12 cellular contexts compared by ENCODE assay signal in genomic region chr22:38844661-38845367, GRCh38. TPM values are rescaled to one million over a fixed set of nuclear protein-coding genes. Genes with fewer than 3 reads are reported as not detected.
DNase-seq lines count a peak whose midpoint lies in the region; ATAC-seq and TF ChIP-seq lines count a peak whose summit lies in the region.
"Had no signal": no experiment of that assay in that cellular context is flagged by ENCODE, and none has a peak within 500 bp of the region (broad histone marks: within the 10 kb centered on the region; RNA-seq: fewer than 3 reads in every experiment).

No MANE protein-coding gene starts in this region.

- H3K4me3 ChIP-seq in Caco-2 (ENCODE audit: low read depth, low read length) (no peak overlapping the region), NT2/D1 (ENCODE audit: insufficient read length, low read depth) (no peak overlapping the region), dorsolateral prefrontal cortex (peak overlapping the region in 14 of 59 donors; percentile 38 to 81 (median 62)), esophagus squamous epithelium (no peak overlapping the region)

- CTCF ChIA-PET in Caco-2 (lab: Charles Lee), result interaction anchor here (1.0 to 1.4 kb wide), 2 partner anchors 19 to 25 kb away, joined by 4 to 9 read pairs; no protein-coding TSS in a partner anchor

- H3K36me3 Mint-ChIP-seq in Caco-2 (ENCODE audit: insufficient read depth, unreplicated experiment) (no peaks in the 10 kb centered on the region), osteocyte (ENCODE audit: unreplicated experiment) (no peaks in the 10 kb centered on the region)

- intact Hi-C loops in Caco-2 (cut with micrococcal nuclease; ENCODE audit: unreplicated experiment), result loop anchor here (5.0 kb wide), 1 partner anchor 78 kb away; no protein-coding TSS in a partner anchor
- intact Hi-C loops in dorsolateral prefrontal cortex (cut with DNase I), result no loop called here
- intact Hi-C loops in esophagus squamous epithelium (cut with DNase I), result no loop called here

- no peak for ATAC-seq in GM18858 (IDR thresholded peaks at IDR 0.05; ENCODE audit: unreplicated experiment)
- no peak for ATAC-seq in HG03196 (IDR thresholded peaks at IDR 0.05; ENCODE audit: unreplicated experiment)

- no peaks in the 10 kb centered on the region for H3K9me3 ChIP-seq in Caco-2
- no peaks in the 10 kb centered on the region for H3K9me3 ChIP-seq in NT2/D1 (ENCODE audit: insufficient read depth, low read length)
- no peaks in the 10 kb centered on the region for H3K9me3 ChIP-seq in esophagus squamous epithelium
- H3K9me3 ChIP-seq: transverse colon had no signal

- H3K27ac Mint-ChIP-seq in Caco-2 (ENCODE audit: unreplicated experiment) (no peak overlapping the region), osteocyte (ENCODE audit: unreplicated experiment) (no peak overlapping the region)

- TF ChIP-seq POLR2A in esophagus squamous epithelium (IDR thresholded peaks at IDR 0.05), result no peak

- H3K9ac ChIP-seq in NT2/D1 (ENCODE audit: insufficient read length, low read depth), result peak overlapping the region; percentile 32

- no peak for TF ChIP-seq CTCF in Caco-2 (IDR thresholded peaks at IDR 0.05; ENCODE audit: insufficient read depth in 1 of 2, low read depth in 1 of 2, low read length in 1 of 2, severe bottlenecking in 1 of 2, unreplicated experiment in 1 of 2)
- TF ChIP-seq CTCF in dorsolateral prefrontal cortex (IDR thresholded peaks at IDR 0.05 in 54 of 56, conservative IDR thresholded peaks at IDR 0.05 in 2 of 56; ENCODE audit: low read depth in 1 of 56, partially characterized antibody in 56 of 56), result no peak
- no peak for TF ChIP-seq CTCF in osteocyte (IDR thresholded peaks at IDR 0.05)
- TF ChIP-seq CTCF in esophagus squamous epithelium (IDR thresholded peaks at IDR 0.05), result no peak

- H3K4me1 Mint-ChIP-seq in Caco-2 (ENCODE audit: low read depth, unreplicated experiment) (no peaks in the 10 kb centered on the region), osteocyte (ENCODE audit: unreplicated experiment) (peaks cover 10% of the 10 kb centered on the region)

- H3K27me3 Mint-ChIP-seq in Caco-2 (ENCODE audit: insufficient read depth, unreplicated experiment) (peaks cover 4% of the 10 kb centered on the region), osteocyte (ENCODE audit: unreplicated experiment) (peaks cover 61% of the 10 kb centered on the region)

- no TSS peak for BruUV-seq in Caco-2 (replicated peaks; lab: Mats Ljungman, UMichigan)

- POLR2A ChIA-PET in Caco-2 (lab: Charles Lee), result no interaction called here

- H3K4me3 Mint-ChIP-seq in Caco-2 (ENCODE audit: unreplicated experiment) (peak overlapping the region; percentile 81), osteocyte (ENCODE audit: unreplicated experiment) (peak overlapping the region; percentile 32)

- WGBS in esophagus squamous epithelium, 2 donors, result 45 to 62% methylated on average over 12 to 14 of the region's 14 CpGs

- peak overlapping the region in 30 of 59 donors; percentile 14 to 82 (median 59) for H3K27ac ChIP-seq in dorsolateral prefrontal cortex
- H3K27ac ChIP-seq in esophagus squamous epithelium, result peak overlapping the region in 1 of 4 donors; percentile 84
- H3K27ac ChIP-seq: brain microvascular endothelial cell had no signal

- H3K4me1 ChIP-seq in Caco-2 (peaks cover 13% of the 10 kb centered on the region), NT2/D1 (ENCODE audit: insufficient read depth, insufficient read length) (peaks cover 10% of the 10 kb centered on the region), esophagus squamous epithelium (peaks cover 3 to 34% (median 14%) of the 10 kb centered on the region in 3 donors)

- H3K9me3 Mint-ChIP-seq in Caco-2 (ENCODE audit: unreplicated experiment) (no peaks in the 10 kb centered on the region), osteocyte (ENCODE audit: unreplicated experiment) (no peaks in the 10 kb centered on the region)

- H3K27me3 ChIP-seq in Caco-2 (replicated peaks; ENCODE audit: control insufficient read depth, insufficient read depth, low read length) (no peaks in the 10 kb centered on the region), NT2/D1 (ENCODE audit: insufficient read depth, insufficient read length) (peaks cover 32% of the 10 kb centered on the region), dorsolateral prefrontal cortex (no peaks in the 10 kb centered on the region), esophagus squamous epithelium (peaks cover 0 to 94% (median 2%) of the 10 kb centered on the region in 4 donors)

- DNase-seq in Caco-2 (no peak), NT2/D1 (ENCODE audit: low read depth, low spot score) (no peak), dorsolateral prefrontal cortex (no peak), osteocyte (ENCODE audit: extremely low spot score, unreplicated experiment) (no peak), esophagus squamous epithelium (lab: John Stamatoyannopoulos, UW) (no peak), HCEC 1CT (no peak)
- DNase-seq: activated CD4-positive, alpha-beta T cell treated with anti-CD3 and anti-CD28 coated beads for 1 hour; brain microvascular endothelial cell; NCI-H226; transverse colon had no signal

- peaks cover 1% of the 10 kb centered on the region; the same call in 1 of the 2 replicates for H3K36me3 ChIP-seq in Caco-2 (ENCODE audit: control insufficient read depth, insufficient read depth, low read length)
- no peaks in the 10 kb centered on the region for H3K36me3 ChIP-seq in NT2/D1 (ENCODE audit: insufficient read depth, insufficient read length, low read length)
- H3K36me3 ChIP-seq in esophagus squamous epithelium, result no peaks in the 10 kb centered on the region
- H3K36me3 ChIP-seq: brain microvascular endothelial cell, transverse colon had no signal

RNA-seq across cellular contexts. Expression of gene NPTXR, which starts 1.0 kb away (rescaled TPM):
- total RNA-seq in Caco-2 (2022) (12.8 and 16.4 TPM in 2 replicates), dorsolateral prefrontal cortex (100 to 1,000 TPM in 114 of 120 experiments, 10 to 100 TPM in 6; 57.3 to 255 (median 154) TPM), osteocyte (4.7 and 4.8 TPM in 2 replicates), esophagus squamous epithelium (1 to 10 TPM in 1 of 4 donors, under 1 TPM in 3; 0.26 to 2.3 (median 0.63) TPM)

RNA-seq across cellular contexts. Expression of gene CBX6, which starts 27.2 kb away (rescaled TPM):
- 52.2 and 55.9 TPM in 2 replicates for total RNA-seq in Caco-2 (2022)
- total RNA-seq in dorsolateral prefrontal cortex, result 100 to 1,000 TPM in 119 of 120 experiments, 10 to 100 TPM in 1; 99.9 to 293 (median 188) TPM
- 83.5 and 86.2 TPM in 2 replicates for total RNA-seq in osteocyte
- total RNA-seq in esophagus squamous epithelium, result 10 to 100 TPM in 2 of 4 donors, 1 to 10 TPM in 2; 7.8 to 27.7 (median 11.8) TPM

RNA-seq across cellular contexts. Expression of gene DNAL4, which starts 50.9 kb away (rescaled TPM):
- total RNA-seq in Caco-2 (2022) (8.1 and 9.2 TPM in 2 replicates), dorsolateral prefrontal cortex (10 to 100 TPM; 15.6 to 42.0 (median 23.9) TPM), osteocyte (16.4 and 17.0 TPM in 2 replicates), esophagus squamous epithelium (10 to 100 TPM in 3 of 4 donors, 1 to 10 TPM in 1; 7.3 to 15.5 (median 13.7) TPM)
